Comparison of ENCODE assay signal across 11 cellular contexts in genomic region chr4:109816894-109817293, GRCh38. TPM values are rescaled to one million over a fixed set of nuclear protein-coding genes. Genes with fewer than 3 reads are reported as not detected.
DNase-seq lines count a peak whose midpoint lies in the region; FAIRE-seq and TF ChIP-seq lines count a peak whose summit lies in the region.
"Had no signal": no experiment of that assay in that cellular context is flagged by ENCODE, and none has a peak within 500 bp of the region (broad histone marks: within the 10 kb centered on the region; RNA-seq: fewer than 3 reads in every experiment).

No MANE protein-coding gene starts in this region.

- H2BK5ac ChIP-seq in mesenchymal stem cell (ENCODE audit: low read depth, low read length, poor library complexity, severe bottlenecking) = no peak overlapping the region

- H2BK120ac ChIP-seq in mesenchymal stem cell (ENCODE audit: low read depth, low read length) = no peak overlapping the region

- peaks cover 4% of the 10 kb centered on the region; the same call in 1 of the 2 replicates for H3K9me3 ChIP-seq in AG04450 (ENCODE audit: control insufficient read depth, insufficient read depth, low read length)
- no peaks in the 10 kb centered on the region for H3K9me3 ChIP-seq in mesenchymal stem cell (ENCODE audit: control insufficient read depth, low read length)
- no peaks in the 10 kb centered on the region for H3K9me3 ChIP-seq in tibial nerve
- no peaks in the 10 kb centered on the region for H3K9me3 ChIP-seq in sigmoid colon

- no peaks in the 10 kb centered on the region for H3K27me3 ChIP-seq in AG04450 (ENCODE audit: control insufficient read depth, insufficient read depth, low read length)
- no peaks in the 10 kb centered on the region for H3K27me3 ChIP-seq in HL-60 (ENCODE audit: insufficient read depth, poor library complexity, severe bottlenecking)
- H3K27me3 ChIP-seq in mesenchymal stem cell (ENCODE audit: control insufficient read depth in 1 of 2, insufficient read depth in 1 of 2, low read length in 2 of 2) = no peaks in the 10 kb centered on the region
- H3K27me3 ChIP-seq in tibial nerve = no peaks in the 10 kb centered on the region
- H3K27me3 ChIP-seq in sigmoid colon = no peaks in the 10 kb centered on the region

- POLR2A ChIA-PET in AG04450 (lab: Yijun Ruan, JAX) = no interaction called here

- DNase-seq in AG04450 (ENCODE audit: low read depth, low spot score) (no peak), HL-60 (ENCODE audit: low read depth in 1 of 2, low spot score in 1 of 2) (no peak), mesenchymal stem cell (peak; percentile 12), tibial nerve (ENCODE audit: low spot score in 2 of 2) (no peak), sigmoid colon (no peak), H54 (ENCODE audit: insufficient read length, low spot score) (no peak), globus pallidus (ENCODE audit: low spot score) (no peak)
- no peak for DNase-seq in activated naive CD8-positive, alpha-beta T cell treated with anti-CD3 and anti-CD28 coated beads for 36 hours

- peaks cover 41% of the 10 kb centered on the region for H3K36me3 Mint-ChIP-seq in activated naive CD8-positive, alpha-beta T cell treated with anti-CD3 and anti-CD28 coated beads for 36 hours

- peak overlapping the region; percentile 98 for H3K27ac Mint-ChIP-seq in activated naive CD8-positive, alpha-beta T cell treated with anti-CD3 and anti-CD28 coated beads for 36 hours

- no peak overlapping the region for H3K14ac ChIP-seq in mesenchymal stem cell (ENCODE audit: low read length in 2 of 2)

- peak overlapping the region; percentile 58 for H3K4me2 ChIP-seq in mesenchymal stem cell (ENCODE audit: low read length, poor library complexity, severe bottlenecking)

- CTCF ChIA-PET in AG04450 (lab: Charles Lee) = interaction anchor here (1.3 to 2.5 kb wide), 2 partner anchors 10 to 384 kb away, joined by 7 to 17 read pairs; partner anchors contain the start of gene RRH

- no peak for TF ChIP-seq POLR2A in tibial nerve (IDR thresholded peaks at IDR 0.05)
- TF ChIP-seq POLR2A in sigmoid colon (IDR thresholded peaks at IDR 0.05) = no peak
- TF ChIP-seq POLR2A in H54 (IDR thresholded peaks at IDR 0.05; ENCODE audit: low read depth, low read length) = no peak

- no peak overlapping the region for H3K18ac ChIP-seq in mesenchymal stem cell (ENCODE audit: low read depth in 1 of 2, low read length in 2 of 2)

- no peak overlapping the region for H2BK12ac ChIP-seq in mesenchymal stem cell (ENCODE audit: low read length in 2 of 2)

- no peak overlapping the region for H4K91ac ChIP-seq in mesenchymal stem cell (ENCODE audit: low read length)

- no peak for FAIRE-seq in H54 (lab: Jason Lieb, UNC)

- H3K9me3 Mint-ChIP-seq in activated naive CD8-positive, alpha-beta T cell treated with anti-CD3 and anti-CD28 coated beads for 36 hours = no peaks in the 10 kb centered on the region

- intact Hi-C loops in sigmoid colon (cut with DNase I) = loop anchor here (2.0 to 10.0 kb wide), 4 partner anchors 256 to 1192 kb away; partner anchors contain the start of genes ELOVL6, MCUB, RPL34 and SEC24B

- H2AFZ ChIP-seq in mesenchymal stem cell (ENCODE audit: low read depth, low read length) = no peak overlapping the region

- TF ChIP-seq EP300 in tibial nerve (IDR thresholded peaks at IDR 0.05) (no peak), sigmoid colon (IDR thresholded peaks at IDR 0.05) (no peak)

- TF ChIP-seq CTCF in AG04450 (IDR thresholded peaks at IDR 0.05; ENCODE audit: low read depth, low read length) (no peak), HL-60 (IDR thresholded peaks at IDR 0.05; ENCODE audit: insufficient read depth, low read length) (no peak), tibial nerve (IDR thresholded peaks at IDR 0.05) (no peak), sigmoid colon (IDR thresholded peaks at IDR 0.05) (no peak)

- H2BK15ac ChIP-seq in mesenchymal stem cell (ENCODE audit: low read depth, poor library complexity, severe bottlenecking) = no peak overlapping the region

- no peak overlapping the region for H4K8ac ChIP-seq in mesenchymal stem cell (ENCODE audit: low read length)

- H3K36me3 ChIP-seq in mesenchymal stem cell (ENCODE audit: control insufficient read depth in 1 of 2, insufficient read depth in 2 of 2, low read depth in 1 of 2, low read length in 2 of 2) (peaks cover 8 to 41% of the 10 kb centered on the region in 2 experiments), tibial nerve (peaks cover 0 to 15% (median 0%) of the 10 kb centered on the region in 3 donors), sigmoid colon (peaks cover 0 to 28% (median 2%) of the 10 kb centered on the region in 4 donors)

- no peaks in the 10 kb centered on the region for H3K27me3 Mint-ChIP-seq in activated naive CD8-positive, alpha-beta T cell treated with anti-CD3 and anti-CD28 coated beads for 36 hours

- H3K79me1 ChIP-seq in mesenchymal stem cell (replicated peaks; ENCODE audit: low read length, poor library complexity, severe bottlenecking) = peaks cover 13% of the 10 kb centered on the region

- H3K4me3 Mint-ChIP-seq in activated naive CD8-positive, alpha-beta T cell treated with anti-CD3 and anti-CD28 coated beads for 36 hours = peak overlapping the region; percentile 98

- peak overlapping the region; percentile 98 for H3K9ac ChIP-seq in mesenchymal stem cell (ENCODE audit: low read length)

- H3K4me3 ChIP-seq in AG04450 (ENCODE audit: low read depth, low read length) (peak overlapping the region; percentile 96), HL-60 (replicated peaks; ENCODE audit: insufficient read depth, low read length) (peak overlapping the region; percentile 98), mesenchymal stem cell (ENCODE audit: insufficient read depth in 1 of 2, low read depth in 1 of 2, low read length in 2 of 2) (peak overlapping the region in 1 of 2 experiments; percentile 100), tibial nerve (no peak overlapping the region), sigmoid colon (no peak overlapping the region)

- no peak overlapping the region for H3K27ac ChIP-seq in AG04450 (ENCODE audit: low read depth, low read length)
- H3K27ac ChIP-seq in HL-60 (replicated peaks) = peak overlapping the region; percentile 94
- H3K27ac ChIP-seq in mesenchymal stem cell (ENCODE audit: low read length, poor library complexity, severe bottlenecking) = no peak overlapping the region
- no peak overlapping the region for H3K27ac ChIP-seq in tibial nerve
- H3K27ac ChIP-seq in sigmoid colon = no peak overlapping the region

- H3K4me1 Mint-ChIP-seq in activated naive CD8-positive, alpha-beta T cell treated with anti-CD3 and anti-CD28 coated beads for 36 hours = peaks cover 44% of the 10 kb centered on the region

- no peak overlapping the region for H3K23ac ChIP-seq in mesenchymal stem cell (ENCODE audit: low read length in 2 of 2)

- H3K4me1 ChIP-seq in mesenchymal stem cell (ENCODE audit: control insufficient read depth, insufficient read depth, low read depth, low read length) = no peaks in the 10 kb centered on the region
- peaks cover 0 to 35% (median 11%) of the 10 kb centered on the region in 4 donors for H3K4me1 ChIP-seq in tibial nerve
- H3K4me1 ChIP-seq in sigmoid colon = peaks cover 0 to 17% (median 14%) of the 10 kb centered on the region in 4 donors

- no peak overlapping the region for H3K4ac ChIP-seq in mesenchymal stem cell (ENCODE audit: low read depth in 1 of 2, low read length in 2 of 2)

- WGBS in mesenchymal stem cell = 86% methylated on average over 1 of the region's 1 CpG
- WGBS in tibial nerve, 2 donors = 73 to 74% methylated on average over 1 of the region's 1 CpG
- WGBS in sigmoid colon, 2 donors = 51 to 73% methylated on average over 1 of the region's 1 CpG

- no peak overlapping the region for H2AK5ac ChIP-seq in mesenchymal stem cell (ENCODE audit: low read length, severe bottlenecking)

RNA-seq across cellular contexts. Expression of gene GAR1, which starts 1.3 kb away (rescaled TPM):
- polyA plus RNA-seq in AG04450 (2011; rRNA removed) (18.3 and 23.7 TPM in 2 replicates), sigmoid colon (10 to 100 TPM; 21.3 to 37.4 (median 27.0) TPM)
- polyA minus RNA-seq in AG04450 (2011; rRNA and poly(A)+ RNA removed) = 2.2 and 3.2 TPM in 2 replicates
- 10 to 100 TPM; 62.9 to 64.1 TPM for total RNA-seq in activated naive CD8-positive, alpha-beta T cell treated with anti-CD3 and anti-CD28 coated beads for 36 hours
- polyA plus RNA-seq in mesenchymal stem cell (2013, experiment 1 of 2) = 36.6 TPM
- 40.2 TPM for polyA plus RNA-seq in mesenchymal stem cell (2013, experiment 2 of 2)
- total RNA-seq in tibial nerve (1 to 10 TPM; 6.3 to 9.0 (median 6.8) TPM), sigmoid colon (1 to 10 TPM; 4.4 to 8.6 (median 5.4) TPM)

RNA-seq across cellular contexts. Expression of gene RRH, which starts 10.9 kb away (rescaled TPM):
- polyA plus RNA-seq in AG04450 (2011; rRNA removed) (0.07 and 0.15 TPM in 2 replicates), sigmoid colon (not detected)
- not detected in 2 replicates for polyA minus RNA-seq in AG04450 (2011; rRNA and poly(A)+ RNA removed)
- not detected for total RNA-seq in activated naive CD8-positive, alpha-beta T cell treated with anti-CD3 and anti-CD28 coated beads for 36 hours
- polyA plus RNA-seq in mesenchymal stem cell (2013, experiment 1 of 2) = 0.03 TPM
- polyA plus RNA-seq in mesenchymal stem cell (2013, experiment 2 of 2) = 0.03 TPM
- total RNA-seq in tibial nerve (under 1 TPM in 1 of 4 donors, not detected in 3; 0.22 TPM), sigmoid colon (not detected)
- total RNA-seq: Daoy, HT1080 had no signal
- polyA plus RNA-seq: urinary bladder had no signal

RNA-seq across cellular contexts. Expression of gene CFI, which starts 15.1 kb away (rescaled TPM):
- polyA plus RNA-seq in AG04450 (2011; rRNA removed) (0.46 and 0.53 TPM in 2 replicates), sigmoid colon (1 to 10 TPM; 1.2 to 8.7 (median 1.2) TPM)
- 0.30 TPM in 1 of 2 replicates, not detected in the other for polyA minus RNA-seq in AG04450 (2011; rRNA and poly(A)+ RNA removed)
- not detected for total RNA-seq in activated naive CD8-positive, alpha-beta T cell treated with anti-CD3 and anti-CD28 coated beads for 36 hours
- polyA plus RNA-seq in mesenchymal stem cell (2013, experiment 1 of 2) = 5.7 TPM
- polyA plus RNA-seq in mesenchymal stem cell (2013, experiment 2 of 2) = 6.2 TPM
- total RNA-seq in tibial nerve (10 to 100 TPM; 23.7 to 34.3 (median 26.6) TPM), sigmoid colon (10 to 100 TPM in 2 of 4 donors, 1 to 10 TPM in 2; 4.3 to 14.4 (median 9.0) TPM)

RNA-seq across cellular contexts. Expression of gene LRIT3, which starts 31.0 kb away (rescaled TPM):
- polyA plus RNA-seq in AG04450 (2011; rRNA removed) = not detected in 2 replicates
- not detected in 2 replicates for polyA minus RNA-seq in AG04450 (2011; rRNA and poly(A)+ RNA removed)
- total RNA-seq in activated naive CD8-positive, alpha-beta T cell treated with anti-CD3 and anti-CD28 coated beads for 36 hours = under 1 TPM; 0.08 to 0.16 TPM
- 0.03 TPM for polyA plus RNA-seq in mesenchymal stem cell (2013, experiment 1 of 2)
- 0.03 TPM for polyA plus RNA-seq in mesenchymal stem cell (2013, experiment 2 of 2)
- under 1 TPM; 0.21 to 0.60 (median 0.51) TPM for total RNA-seq in tibial nerve
- total RNA-seq in sigmoid colon = under 1 TPM in 3 of 4 donors, not detected in 1; 0.28 to 0.41 (median 0.33) TPM
- under 1 TPM in 1 of 3 donors, not detected in 2; 0.10 TPM for polyA plus RNA-seq in sigmoid colon
- total RNA-seq: Daoy, HT1080 had no signal

Comparison
In these comparisons a context has a peak if more than half of its experiments do, and no peak if none do; other contexts are left out.
1. H3K4me3 ChIP-seq: peak in AG04450 (single experiment) and HL-60 (single experiment); none in tibial nerve (0 of 4) and sigmoid colon (0 of 4).
2. RNA of gene GAR1, which starts 1.3 kb away (total RNA-seq): 62.9 to 64.1 TPM in activated naive CD8-positive, alpha-beta T cell treated with anti-CD3 and anti-CD28 coated beads for 36 hours; 6.3 to 9.0 TPM in tibial nerve and 4.4 to 8.6 TPM in sigmoid colon; every median in the first group is over 4 times any median in the second.
3. RNA of gene CFI, which starts 15.1 kb away (total RNA-seq): 23.7 to 34.3 TPM in tibial nerve and 4.3 to 14.4 TPM in sigmoid colon; not detected in activated naive CD8-positive, alpha-beta T cell treated with anti-CD3 and anti-CD28 coated beads for 36 hours; every median in the first group is over 4 times any median in the second.